Comparison of ENCODE assay signal across 31 cellular contexts in the genomic region with DNA sequence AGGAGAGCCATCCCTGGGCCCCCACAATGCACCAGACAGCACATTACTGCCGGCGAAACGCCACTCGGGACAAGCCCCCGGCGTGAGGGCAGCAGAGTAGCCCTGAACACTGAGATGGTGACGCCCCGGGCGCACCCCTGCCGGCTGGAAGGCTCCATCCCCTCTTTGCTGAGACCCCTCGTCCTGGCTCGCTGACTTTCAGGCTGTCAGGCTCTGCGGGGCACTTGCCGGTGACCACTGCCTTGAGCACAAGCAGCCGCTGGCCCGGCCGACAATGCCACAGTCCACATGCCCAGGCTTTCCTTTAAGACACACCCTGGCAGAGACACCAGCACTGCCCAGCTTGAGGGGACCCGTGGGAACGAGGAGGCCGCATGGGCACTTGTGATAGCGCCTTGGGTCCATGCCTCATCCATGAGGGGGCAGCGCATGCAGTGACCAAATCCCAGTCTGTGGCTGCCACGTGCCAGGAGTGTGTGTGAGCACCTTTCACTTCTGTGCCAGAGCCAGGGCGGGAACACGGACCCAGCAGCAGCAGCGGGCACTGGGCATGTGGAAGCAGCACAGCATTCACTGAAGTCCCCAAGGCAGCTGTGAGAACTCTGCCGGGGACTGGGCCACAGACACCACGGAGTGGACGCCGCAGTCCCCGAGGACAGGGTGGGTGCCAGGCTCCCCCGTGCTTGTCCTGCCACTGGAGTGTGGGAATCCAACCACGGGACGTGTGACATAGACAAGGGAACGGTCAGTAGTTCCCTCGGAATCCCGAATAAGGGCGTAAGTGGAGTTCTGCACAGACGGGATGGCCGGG.
"Had no signal": no experiment of that assay in that cellular context is flagged by ENCODE, and none has a peak within 500 bp of the region (broad histone marks: within the 10 kb centered on the region; RNA-seq: fewer than 3 reads in every experiment).

No MANE protein-coding gene starts in this region.

- ATAC-seq: activated CD8-positive, alpha-beta memory T cell treated with anti-CD3 and anti-CD28 coated beads, Interleukin-2, amount 10 ng/mL, durations not matched to agents 7 days and 5 days; activated naive CD8-positive, alpha-beta T cell treated with anti-CD3 and anti-CD28 coated beads, Interleukin-2, amount 50 U/mL, for 24 hours; Panc1 had no signal

- H3K27me3 Mint-ChIP-seq: activated CD4-positive, alpha-beta memory T cell treated with anti-CD3 and anti-CD28 coated beads, Interleukin-2, amount 10 ng/mL, durations not matched to agents 7 days and 5 days; activated CD8-positive, alpha-beta memory T cell treated with anti-CD3 and anti-CD28 coated beads, Interleukin-2, amount 10 ng/mL, durations not matched to agents 7 days and 5 days; activated naive CD4-positive, alpha-beta T cell treated with anti-CD3 and anti-CD28 coated beads, Interleukin-2, amount 10 ng/mL, durations not matched to agents 7 days and 5 days; activated naive CD8-positive, alpha-beta T cell; activated naive CD8-positive, alpha-beta T cell treated with anti-CD3 and anti-CD28 coated beads, Interleukin-2, amount 50 U/mL, for 24 hours; central memory CD8-positive, alpha-beta T cell had no signal

- H3K4me3 ChIP-seq: MG63 had no signal

- DNase-seq: activated CD4-positive, alpha-beta memory T cell treated with anti-CD3 and anti-CD28 coated beads, Interleukin-2, amount 10 ng/mL, durations not matched to agents 7 days and 5 days; activated CD4-positive, alpha-beta T cell treated with anti-CD3 and anti-CD28 coated beads for 1 hour; activated CD4-positive, alpha-beta T cell treated with anti-CD3 and anti-CD28 coated beads for 48 hours; activated CD4-positive, CD25-positive, alpha-beta regulatory T cell; activated CD8-positive, alpha-beta memory T cell treated with anti-CD3 and anti-CD28 coated beads for 24 hours; activated CD8-positive, alpha-beta memory T cell treated with anti-CD3 and anti-CD28 coated beads, Interleukin-2, amount 10 ng/mL, durations not matched to agents 7 days and 5 days; activated CD8-positive, alpha-beta memory T cell treated with anti-CD3 and anti-CD28 coated beads, Interleukin-2, amount 50 U/mL, for 48 hours; activated effector memory CD4-positive, alpha-beta T cell treated with Interleukin-2 at 50 U/mL for 16 hours; activated naive CD4-positive, alpha-beta T cell treated with anti-CD3 and anti-CD28 coated beads, Interleukin-2, amount 10 ng/mL, durations not matched to agents 7 days and 5 days; activated naive CD8-positive, alpha-beta T cell treated with anti-CD3 and anti-CD28 coated beads, Interleukin-2, amount 50 U/mL, for 24 hours; activated T-cell treated with anti-CD3 and anti-CD28 coated beads, Interleukin-2, amount 50 U/mL, for 48 hours; anterior cingulate cortex; brain microvascular endothelial cell; Kasumi-1; MG63; NCI-H1048; NCI-H1105 treated with DMSO at 0.1 percent for 48 hours; NCI-H1436 treated with DMSO at 0.1 percent for 48 hours; NCI-H1694 treated with DMSO at 0.1 percent for 48 hours; NCI-H2029; NCI-H345; NCI-H524 treated with DMSO at 0.1 percent for 48 hours; SIG-M5; SW 1271; T-helper 1 cell; T-helper 2 cell; T-helper 9 cell had no signal

- H3K4me3 Mint-ChIP-seq: activated CD4-positive, alpha-beta memory T cell treated with anti-CD3 and anti-CD28 coated beads, Interleukin-2, amount 10 ng/mL, durations not matched to agents 7 days and 5 days; activated CD8-positive, alpha-beta memory T cell treated with anti-CD3 and anti-CD28 coated beads, Interleukin-2, amount 10 ng/mL, durations not matched to agents 7 days and 5 days; activated naive CD4-positive, alpha-beta T cell treated with anti-CD3 and anti-CD28 coated beads, Interleukin-2, amount 10 ng/mL, durations not matched to agents 7 days and 5 days; activated naive CD8-positive, alpha-beta T cell; activated naive CD8-positive, alpha-beta T cell treated with anti-CD3 and anti-CD28 coated beads, Interleukin-2, amount 50 U/mL, for 24 hours; central memory CD8-positive, alpha-beta T cell had no signal

- H3K9me3 Mint-ChIP-seq: activated CD4-positive, alpha-beta memory T cell treated with anti-CD3 and anti-CD28 coated beads, Interleukin-2, amount 10 ng/mL, durations not matched to agents 7 days and 5 days; activated naive CD4-positive, alpha-beta T cell treated with anti-CD3 and anti-CD28 coated beads, Interleukin-2, amount 10 ng/mL, durations not matched to agents 7 days and 5 days; activated naive CD8-positive, alpha-beta T cell treated with anti-CD3 and anti-CD28 coated beads, Interleukin-2, amount 50 U/mL, for 24 hours; central memory CD8-positive, alpha-beta T cell had no signal

- H3K9me3 ChIP-seq: MG63 had no signal

- H3K27ac ChIP-seq: brain microvascular endothelial cell, VCaP had no signal

- H3K27ac Mint-ChIP-seq: activated CD4-positive, alpha-beta memory T cell treated with anti-CD3 and anti-CD28 coated beads, Interleukin-2, amount 10 ng/mL, durations not matched to agents 7 days and 5 days; activated CD8-positive, alpha-beta memory T cell treated with anti-CD3 and anti-CD28 coated beads, Interleukin-2, amount 10 ng/mL, durations not matched to agents 7 days and 5 days; activated naive CD4-positive, alpha-beta T cell treated with anti-CD3 and anti-CD28 coated beads, Interleukin-2, amount 10 ng/mL, durations not matched to agents 7 days and 5 days; activated naive CD8-positive, alpha-beta T cell; activated naive CD8-positive, alpha-beta T cell treated with anti-CD3 and anti-CD28 coated beads, Interleukin-2, amount 50 U/mL, for 24 hours had no signal

- H3K4me1 Mint-ChIP-seq: activated CD8-positive, alpha-beta memory T cell treated with anti-CD3 and anti-CD28 coated beads, Interleukin-2, amount 10 ng/mL, durations not matched to agents 7 days and 5 days; activated naive CD4-positive, alpha-beta T cell treated with anti-CD3 and anti-CD28 coated beads, Interleukin-2, amount 10 ng/mL, durations not matched to agents 7 days and 5 days had no signal

- H3K27me3 ChIP-seq: brain microvascular endothelial cell, MG63 had no signal
